9 cellular contexts compared by ENCODE assay signal in genomic region chr2:168849610-168850009, GRCh38.
DNase-seq lines count a peak whose midpoint lies in the region; ATAC-seq, FAIRE-seq and TF ChIP-seq lines count a peak whose summit lies in the region.
"Had no signal": no experiment of that assay in that cellular context is flagged by ENCODE, and none has a peak within 500 bp of the region (broad histone marks: within the 10 kb centered on the region; RNA-seq: fewer than 3 reads in every experiment).

No MANE protein-coding gene starts in this region.

- no peaks in the 10 kb centered on the region for H3K36me3 ChIP-seq in adipocyte (ENCODE audit: control insufficient read depth, insufficient read depth, low read length, severe bottlenecking)
- H3K36me3 ChIP-seq: tibial nerve had no signal

- peaks cover 5% of the 10 kb centered on the region for H3K4me1 Mint-ChIP-seq in nephron progenitor cell

- FAIRE-seq in D721Med (lab: Jason Lieb, UNC): no peak

- H3K36me3 Mint-ChIP-seq in nephron progenitor cell (ENCODE audit: low read depth): peaks cover 26% of the 10 kb centered on the region

- no peak overlapping the region for H3K9ac ChIP-seq in adipocyte (ENCODE audit: low read length)

- in situ Hi-C loops in GM13977 (cut with MboI; ENCODE audit: low pct_unique_long_range_greater_than_20kb, low sequenced_read_pairs, unreplicated experiment): no loop called here

- H3K27me3 ChIP-seq in adipocyte (replicated peaks; ENCODE audit: control insufficient read depth, insufficient read depth, low read length): no peaks in the 10 kb centered on the region
- H3K27me3 ChIP-seq: tibial nerve had no signal

- H3K4me1 ChIP-seq in adipocyte (ENCODE audit: control insufficient read depth, insufficient read depth, low read length): no peaks in the 10 kb centered on the region
- H3K4me1 ChIP-seq: tibial nerve had no signal

- no peak overlapping the region for H3K27ac Mint-ChIP-seq in nephron progenitor cell

- H3K9me3 Mint-ChIP-seq in nephron progenitor cell: no peaks in the 10 kb centered on the region

- no peak for DNase-seq in D721Med (ENCODE audit: insufficient read length, low spot score)
- DNase-seq in adipocyte (ENCODE audit: low read depth): peak; percentile 32
- DNase-seq in left kidney (ENCODE audit: low read depth, low spot score): peak; percentile 38
- DNase-seq in nephron progenitor cell: no peak
- no peak for DNase-seq in Ammon's horn (ENCODE audit: low spot score)
- DNase-seq in GM13977 (ENCODE audit: low spot score): no peak

- H3K4me3 ChIP-seq in adipocyte (ENCODE audit: low read length): no peak overlapping the region
- H3K4me3 ChIP-seq: tibial nerve had no signal

- H3K4me3 Mint-ChIP-seq in nephron progenitor cell: no peak overlapping the region

- TF ChIP-seq CTCF in D721Med (IDR thresholded peaks at IDR 0.05; ENCODE audit: insufficient read depth, missing control alignments): peak; percentile 27
- no peak for TF ChIP-seq CTCF in nephron progenitor cell (IDR thresholded peaks at IDR 0.05)
- no peak for TF ChIP-seq CTCF in GM13977 (IDR thresholded peaks at IDR 0.05; ENCODE audit: extremely low read depth, insufficient read depth, missing control alignments)

- H3K27me3 Mint-ChIP-seq in nephron progenitor cell (ENCODE audit: low read depth, poor library complexity): no peaks in the 10 kb centered on the region

- ATAC-seq in HG03354 (IDR thresholded peaks at IDR 0.05; ENCODE audit: poor library complexity, severe bottlenecking, unreplicated experiment): peak; percentile 63
- ATAC-seq in GM18519 (IDR thresholded peaks at IDR 0.05; ENCODE audit: low FRiP score, unreplicated experiment): no peak

- no peaks in the 10 kb centered on the region for H3K9me3 ChIP-seq in adipocyte (ENCODE audit: control insufficient read depth, low read length)
- H3K9me3 ChIP-seq: tibial nerve had no signal

Comparison
In these comparisons a context has a peak if more than half of its experiments do, and no peak if none do; other contexts are left out.
1. DNase-seq: peak in adipocyte (single experiment) and left kidney (single experiment); none in D721Med (single experiment), nephron progenitor cell (single experiment), Ammon's horn (single experiment) and GM13977 (single experiment).